ENCODE assay signal across 25 cellular contexts in the genomic region with DNA sequence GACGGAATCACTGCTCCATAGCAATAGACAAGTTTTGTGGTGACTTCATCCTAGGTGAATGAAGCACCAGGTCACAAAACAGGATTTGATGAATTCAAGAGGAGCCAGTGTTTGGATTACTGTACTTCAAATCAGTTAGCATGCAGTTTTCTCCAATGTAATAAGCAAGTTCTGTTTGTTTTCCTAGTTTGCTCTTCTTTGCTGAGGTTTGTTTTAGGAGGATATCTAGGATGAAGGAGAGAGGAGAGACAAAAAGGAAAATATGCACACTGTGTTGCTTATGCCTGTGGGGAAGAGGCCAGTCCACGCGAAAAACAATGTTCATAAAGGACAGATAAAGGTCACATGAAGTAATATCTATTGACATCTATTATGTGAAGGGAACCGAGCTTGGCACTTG. TPM values are rescaled to one million over a fixed set of nuclear protein-coding genes. Genes with fewer than 3 reads are reported as not detected.
"Had no signal": no experiment of that assay in that cellular context is flagged by ENCODE, and none has a peak within 500 bp of the region (broad histone marks: within the 10 kb centered on the region; RNA-seq: fewer than 3 reads in every experiment).

No MANE protein-coding gene starts in this region.

- H3K9me3 ChIP-seq: adrenal gland, esophagus squamous epithelium, prostate gland, right lobe of liver, spleen, thoracic aorta had no signal

- ATAC-seq: activated T-cell treated with anti-CD3 and anti-CD28 coated beads, Interleukin-2, amount 50 U/mL, for 4 hours; stimulated activated naive CD8-positive, alpha-beta T cell treated with anti-CD3 and anti-CD28 coated beads, Interleukin-15, amount 100 ng/mL, for 72 hours; T-helper 17 cell had no signal

- H3K27ac Mint-ChIP-seq: activated CD4-positive, alpha-beta memory T cell treated with anti-CD3 and anti-CD28 coated beads, Interleukin-2, amount 10 ng/mL, durations not matched to agents 7 days and 5 days; stimulated activated naive CD8-positive, alpha-beta T cell treated with anti-CD3 and anti-CD28 coated beads, Interleukin-15, amount 100 ng/mL, for 72 hours had no signal

- H3K27me3 ChIP-seq: adrenal gland, esophagus squamous epithelium, right lobe of liver, spleen had no signal

- H3K27ac ChIP-seq: esophagus squamous epithelium, prostate gland, spleen, thoracic aorta, WERI-Rb-1 had no signal

- H3K4me1 Mint-ChIP-seq: activated CD4-positive, alpha-beta memory T cell treated with anti-CD3 and anti-CD28 coated beads, Interleukin-2, amount 10 ng/mL, durations not matched to agents 7 days and 5 days had no signal

- H3K9me3 Mint-ChIP-seq: activated CD4-positive, alpha-beta memory T cell treated with anti-CD3 and anti-CD28 coated beads, Interleukin-2, amount 10 ng/mL, durations not matched to agents 7 days and 5 days; activated T-cell treated with anti-CD3 and anti-CD28 coated beads, Interleukin-2, amount 50 U/mL, for 4 hours; mesothelial cell of epicardium; stimulated activated naive CD8-positive, alpha-beta T cell treated with anti-CD3 and anti-CD28 coated beads, Interleukin-15, amount 100 ng/mL, for 72 hours had no signal

- H3K36me3 ChIP-seq: adrenal gland, esophagus squamous epithelium, prostate gland, right lobe of liver, spleen, thoracic aorta, WERI-Rb-1 had no signal

- H3K4me3 Mint-ChIP-seq: activated CD4-positive, alpha-beta memory T cell treated with anti-CD3 and anti-CD28 coated beads, Interleukin-2, amount 10 ng/mL, durations not matched to agents 7 days and 5 days; activated T-cell treated with anti-CD3 and anti-CD28 coated beads, Interleukin-2, amount 50 U/mL, for 4 hours; mesothelial cell of epicardium; stimulated activated naive CD8-positive, alpha-beta T cell treated with anti-CD3 and anti-CD28 coated beads, Interleukin-15, amount 100 ng/mL, for 72 hours; T-helper 17 cell had no signal

- H3K36me3 Mint-ChIP-seq: mesothelial cell of epicardium had no signal

- DNase-seq: activated CD4-positive, alpha-beta memory T cell treated with anti-CD3 and anti-CD28 coated beads, Interleukin-2, amount 10 ng/mL, durations not matched to agents 7 days and 5 days; activated effector memory CD4-positive, alpha-beta T cell treated with Interleukin-2 at 50 U/mL for 16 hours; activated naive CD4-positive, alpha-beta T cell treated with anti-CD3 and anti-CD28 coated beads, Interleukin-2, amount 50 U/mL, for 16 hours; activated T-cell treated with anti-CD3 and anti-CD28 coated beads, Interleukin-2, amount 50 U/mL, for 4 hours; central memory CD4-positive, alpha-beta T cell; cortex of kidney; effector CD4-positive, alpha-beta T cell; esophagus squamous epithelium; glutamatergic neuron; hypothalamus; spleen; stimulated activated CD4-positive, alpha-beta T cell treated with anti-CD3 and anti-CD28 coated beads, Interleukin-1b, Interleukin-23, amount 100 ng/mL, for 48 hours; stimulated activated naive CD8-positive, alpha-beta T cell treated with anti-CD3 and anti-CD28 coated beads, Interleukin-15, amount 100 ng/mL, for 72 hours; T-helper 17 cell; WERI-Rb-1 had no signal

- H3K27me3 Mint-ChIP-seq: activated CD4-positive, alpha-beta memory T cell treated with anti-CD3 and anti-CD28 coated beads, Interleukin-2, amount 10 ng/mL, durations not matched to agents 7 days and 5 days; stimulated activated naive CD8-positive, alpha-beta T cell treated with anti-CD3 and anti-CD28 coated beads, Interleukin-15, amount 100 ng/mL, for 72 hours had no signal

- H3K4me3 ChIP-seq: adrenal gland, esophagus squamous epithelium, prostate gland, right lobe of liver, spleen, thoracic aorta had no signal

- FAIRE-seq: endothelial cell of umbilical vein had no signal

RNA-seq across cellular contexts. Expression of gene KRT37, which starts 9.0 kb away (rescaled TPM):
- total RNA-seq: activated CD4-positive, alpha-beta memory T cell treated with anti-CD3 and anti-CD28 coated beads, Interleukin-2, amount 10 ng/mL, durations not matched to agents 7 days and 5 days; activated T-cell treated with anti-CD3 and anti-CD28 coated beads, Interleukin-2, amount 50 U/mL, for 4 hours; adrenal gland; endothelial cell of umbilical vein; esophagus squamous epithelium; kidney epithelial cell; lower leg skin; mesothelial cell of epicardium; omental fat pad; prostate gland; right lobe of liver; spleen; T-helper 17 cell; thoracic aorta had no signal
- polyA plus RNA-seq: adrenal gland, endothelial cell of umbilical vein, neural cell, spleen had no signal

RNA-seq across cellular contexts. Expression of gene KRT31, which starts 18.0 kb away (rescaled TPM):
- total RNA-seq: activated CD4-positive, alpha-beta memory T cell treated with anti-CD3 and anti-CD28 coated beads, Interleukin-2, amount 10 ng/mL, durations not matched to agents 7 days and 5 days; activated T-cell treated with anti-CD3 and anti-CD28 coated beads, Interleukin-2, amount 50 U/mL, for 4 hours; adrenal gland; endothelial cell of umbilical vein; kidney epithelial cell; mesothelial cell of epicardium; omental fat pad; prostate gland; right lobe of liver; spleen; T-helper 17 cell; thoracic aorta had no signal
- polyA plus RNA-seq: adrenal gland, endothelial cell of umbilical vein, neural cell, spleen had no signal

RNA-seq across cellular contexts. Expression of gene KRT38, which starts 25.4 kb away (rescaled TPM):
- total RNA-seq: activated CD4-positive, alpha-beta memory T cell treated with anti-CD3 and anti-CD28 coated beads, Interleukin-2, amount 10 ng/mL, durations not matched to agents 7 days and 5 days; activated T-cell treated with anti-CD3 and anti-CD28 coated beads, Interleukin-2, amount 50 U/mL, for 4 hours; adrenal gland; endothelial cell of umbilical vein; kidney epithelial cell; mesothelial cell of epicardium; omental fat pad; prostate gland; right lobe of liver; T-helper 17 cell; thoracic aorta had no signal
- polyA plus RNA-seq: adrenal gland, endothelial cell of umbilical vein, neural cell, spleen had no signal

RNA-seq across cellular contexts. Expression of gene KRT34, which starts 33.3 kb away (rescaled TPM):
- total RNA-seq: activated CD4-positive, alpha-beta memory T cell treated with anti-CD3 and anti-CD28 coated beads, Interleukin-2, amount 10 ng/mL, durations not matched to agents 7 days and 5 days; activated T-cell treated with anti-CD3 and anti-CD28 coated beads, Interleukin-2, amount 50 U/mL, for 4 hours; adrenal gland; endothelial cell of umbilical vein; mesothelial cell of epicardium; omental fat pad; right lobe of liver; spleen; T-helper 17 cell; thoracic aorta had no signal
- polyA plus RNA-seq: adrenal gland, endothelial cell of umbilical vein, neural cell, spleen had no signal

RNA-seq across cellular contexts. Expression of gene KRT33B, which starts 45.8 kb away (rescaled TPM):
- total RNA-seq: activated CD4-positive, alpha-beta memory T cell treated with anti-CD3 and anti-CD28 coated beads, Interleukin-2, amount 10 ng/mL, durations not matched to agents 7 days and 5 days; activated T-cell treated with anti-CD3 and anti-CD28 coated beads, Interleukin-2, amount 50 U/mL, for 4 hours; adrenal gland; endothelial cell of umbilical vein; mesothelial cell of epicardium; omental fat pad; prostate gland; right lobe of liver; spleen; T-helper 17 cell; thoracic aorta had no signal
- polyA plus RNA-seq: adrenal gland, endothelial cell of umbilical vein, neural cell, spleen had no signal
